10 cellular contexts compared by ENCODE assay signal in genomic region chr6:40852667-40853383, GRCh38.
A peak's percentile ranks its signal among the peaks of the same experiment; 100 is the strongest.
DNase-seq lines count a peak whose midpoint lies in the region; TF ChIP-seq lines count a peak whose summit lies in the region.
"Had no signal": no experiment of that assay in that cellular context is flagged by ENCODE, and none has a peak within 500 bp of the region (broad histone marks: within the 10 kb centered on the region; RNA-seq: fewer than 3 reads in every experiment).

No MANE protein-coding gene starts in this region.

- H3K4me3 Mint-ChIP-seq in neural crest cell: no peak overlapping the region

- DNase-seq in NCI-H2196 (lab: John Stamatoyannopoulos, UW; ENCODE audit: unreplicated experiment) (peak; percentile 3), NCI-H2196 treated with DMSO at 0.1 percent for 48 hours (lab: John Stamatoyannopoulos, UW; ENCODE audit: unreplicated experiment) (no peak), astrocyte of the cerebellum (ENCODE audit: low read depth) (no peak), neural crest cell (ENCODE audit: low read depth, low spot score) (no peak), kidney tubule cell (ENCODE audit: low spot score) (no peak), tibial artery (no peak), HPDE6-E6E7 (ENCODE audit: extremely low spot score) (no peak)
- DNase-seq: effector CD4-positive, alpha-beta T cell had no signal

- intact Hi-C loops in tibial artery (cut with DNase I; ENCODE audit: low total_unique reads): no loop called here

- no peaks in the 10 kb centered on the region for H3K36me3 ChIP-seq in tibial artery

- H3K27ac Mint-ChIP-seq in neural crest cell (ENCODE audit: unreplicated experiment): no peak overlapping the region

- H3K9me3 Mint-ChIP-seq in neural crest cell: no peaks in the 10 kb centered on the region

- no peaks in the 10 kb centered on the region for H3K27me3 Mint-ChIP-seq in neural crest cell (ENCODE audit: low read depth)

- in situ Hi-C loops in astrocyte of the cerebellum (cut with HindIII; ENCODE audit: low sequenced_read_pairs): no loop called here

- H3K27me3 ChIP-seq in tibial artery: peaks cover 0 to 7% of the 10 kb centered on the region in 2 donors

- H3K36me3 Mint-ChIP-seq in neural crest cell (ENCODE audit: low read depth): no peaks in the 10 kb centered on the region

- H3K9me3 ChIP-seq in tibial artery: no peaks in the 10 kb centered on the region

- H3K4me1 Mint-ChIP-seq in neural crest cell: no peaks in the 10 kb centered on the region

- H3K4me1 ChIP-seq in tibial artery: no peaks in the 10 kb centered on the region

- TF ChIP-seq EP300 in Ishikawa (IDR thresholded peaks at IDR 0.05; ENCODE audit: borderline replicate concordance): no peak

- H3K4me3 ChIP-seq in astrocyte of the cerebellum (ENCODE audit: low read depth, low read length): no peak overlapping the region
- no peak overlapping the region for H3K4me3 ChIP-seq in tibial artery
- H3K4me3 ChIP-seq: skin epidermis had no signal

- peak; percentile 24; the same call in 1 of the 2 replicates for TF ChIP-seq RAD21 in Ishikawa (IDR thresholded peaks at IDR 0.05; ENCODE audit: low read depth)

- TF ChIP-seq CTCF in astrocyte of the cerebellum (IDR thresholded peaks at IDR 0.05; ENCODE audit: low read depth, low read length, missing control alignments) (peak; percentile 45), neural crest cell (conservative IDR thresholded peaks at IDR 0.05) (peak; percentile 58), tibial artery (IDR thresholded peaks at IDR 0.05) (no peak)

- no peak overlapping the region for H3K27ac ChIP-seq in tibial artery
- H3K27ac ChIP-seq: skin epidermis had no signal

TF ChIP-seq in Ishikawa, 13 proteins besides CTCF, POLR2A, EP300 and RAD21:
- TF ChIP-seq TEAD4 (IDR thresholded peaks at IDR 0.05): no peak
- no peak for TF ChIP-seq FOXM1 (IDR thresholded peaks at IDR 0.05; ENCODE audit: borderline replicate concordance, low read depth)
- TF ChIP-seq REST (IDR thresholded peaks at IDR 0.05; ENCODE audit: low read depth): no peak
- no peak for TF ChIP-seq MAX (IDR thresholded peaks at IDR 0.05)

Comparison
In these comparisons a context has a peak if more than half of its experiments do, and no peak if none do; other contexts are left out.
1. CTCF ChIP-seq: peak in astrocyte of the cerebellum (single experiment) and neural crest cell (single experiment); none in tibial artery (0 of 2).